8 cellular contexts compared by ENCODE assay signal in genomic region chr6:42879372-42880239, GRCh38. TPM values are rescaled to one million over a fixed set of nuclear protein-coding genes. Genes with fewer than 3 reads are reported as not detected.
DNase-seq lines count a peak whose midpoint lies in the region; ATAC-seq and TF ChIP-seq lines count a peak whose summit lies in the region.

RPL7L1 (plus strand) TSS chr6:42879616; CDS start chr6:42879911, 295 bp downstream.

- ATAC-seq in GM19043 (IDR thresholded peaks at IDR 0.05; ENCODE audit: low read depth, unreplicated experiment) (peak; percentile 89), HG03354 (IDR thresholded peaks at IDR 0.05; ENCODE audit: poor library complexity, severe bottlenecking, unreplicated experiment) (peak; percentile 94)

- DNase-seq in AML-193 (lab: John Stamatoyannopoulos, UW) (peak; percentile 95 to 97), NCI-H446 (lab: John Stamatoyannopoulos, UW) (peak; percentile 89 to 91), cerebellar cortex (ENCODE audit: low spot score) (peak; percentile 96), kidney epithelial cell (ENCODE audit: low read depth) (no peak)
- peak; percentile 77 for DNase-seq in activated CD4-positive, CD25-positive, alpha-beta regulatory T cell treated with anti-CD3 and anti-CD28 coated beads, Interleukin-2, amount 50 U/mL, for 72 hours
- DNase-seq in stimulated activated CD4-positive, alpha-beta T cell treated with anti-CD3 and anti-CD28 coated beads, Interleukin-15, amount 100 ng/mL, for 48 hours (ENCODE audit: low read depth in 2 of 2): peak; percentile 68 to 76

- no peak for TF ChIP-seq CTCF in kidney epithelial cell (IDR thresholded peaks at IDR 0.05; ENCODE audit: insufficient read depth, low read length, poor library complexity, severe bottlenecking)

- H3K36me3 ChIP-seq in kidney epithelial cell (ENCODE audit: control insufficient read depth, insufficient read depth, low read length): peaks cover 3% of the 10 kb centered on the region

- H3K27me3 ChIP-seq in kidney epithelial cell (ENCODE audit: control insufficient read depth, insufficient read depth, low read length): no peaks in the 10 kb centered on the region

- peak within 1 kb of the TSS; percentile 82 for H3K4me3 ChIP-seq in kidney epithelial cell (ENCODE audit: low read depth, low read length)

RNA-seq across cellular contexts. Expression of gene RPL7L1, which starts in this region (rescaled TPM):
- total RNA-seq in kidney epithelial cell: 107 and 113 TPM in 2 replicates
